In the genomic region with DNA sequence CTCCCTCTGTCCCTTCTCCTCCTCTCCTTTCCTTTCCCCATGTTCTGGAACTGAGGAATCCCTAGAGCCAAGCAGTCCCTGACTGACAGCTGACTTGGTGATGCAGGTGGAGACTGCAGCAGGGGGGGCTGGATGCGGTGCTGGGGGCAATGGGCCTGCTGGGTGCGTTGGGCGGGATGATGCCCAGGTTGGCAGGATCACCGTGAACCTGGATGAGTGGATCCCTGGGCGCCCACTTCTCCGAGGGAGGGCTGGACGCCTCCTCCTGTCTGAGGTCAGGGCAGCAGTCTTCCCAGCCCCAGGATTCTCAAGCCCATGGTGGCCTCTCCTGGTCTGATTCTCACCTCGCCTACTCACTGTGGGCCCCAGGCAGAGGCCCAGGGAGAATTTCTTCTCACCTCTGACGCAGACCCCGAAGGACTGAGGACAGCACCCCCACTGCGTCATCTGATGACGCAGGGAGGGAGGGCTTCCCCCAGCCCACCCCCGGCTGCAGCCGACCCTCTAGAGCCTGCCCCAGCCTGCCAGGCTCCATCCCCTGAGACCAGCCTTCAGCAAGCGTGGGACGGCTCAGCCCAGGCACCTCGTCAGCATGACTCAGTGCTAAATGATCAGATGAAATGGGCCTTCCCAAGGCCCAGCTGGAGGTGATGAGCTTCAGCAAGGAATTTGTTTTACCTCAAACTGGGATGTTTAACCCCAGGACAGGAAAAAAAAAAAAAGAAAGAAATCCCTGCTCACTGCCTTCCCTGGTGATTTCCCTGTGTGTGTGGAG, we compare ENCODE assay signal across 11 cellular contexts.
DNase-seq lines count a peak whose midpoint lies in the region; ATAC-seq, FAIRE-seq and TF ChIP-seq lines count a peak whose summit lies in the region.
"Had no signal": no experiment of that assay in that cellular context is flagged by ENCODE, and none has a peak within 500 bp of the region (broad histone marks: within the 10 kb centered on the region; RNA-seq: fewer than 3 reads in every experiment).

No MANE protein-coding gene starts in this region.

- H3K9ac ChIP-seq in GM12878 (ENCODE audit: control insufficient read depth, insufficient read depth, low read length) (no peak overlapping the region), mesenchymal stem cell (ENCODE audit: low read length) (peak overlapping the region; percentile 20)

- RAD21 ChIA-PET in GM12878 (lab: Charles Lee; ENCODE audit: unreplicated experiment), result interaction anchor here (0.6 to 3.1 kb wide), 6 partner anchors 50 to 249 kb away, joined by 3 to 9 read pairs (median 6); partner anchors contain the start of gene TNRC6C

- ATAC-seq in GM12878 (no peak), HG03460 (IDR thresholded peaks at IDR 0.05; ENCODE audit: unreplicated experiment) (no peak), GM18519 (IDR thresholded peaks at IDR 0.05; ENCODE audit: low FRiP score, unreplicated experiment) (no peak)

- H3K27ac ChIP-seq in GM12878 (ENCODE audit: control insufficient read depth, insufficient read depth) (no peak overlapping the region), mesenchymal stem cell (ENCODE audit: low read length, poor library complexity, severe bottlenecking) (no peak overlapping the region)
- H3K27ac ChIP-seq: upper lobe of left lung had no signal

- no peak overlapping the region for H2BK15ac ChIP-seq in mesenchymal stem cell (ENCODE audit: low read depth, poor library complexity, severe bottlenecking)

- intact Hi-C loops in GM12878 (cut with micrococcal nuclease; ENCODE audit: unreplicated experiment), result no loop called here

- H2AFZ ChIP-seq in GM12878 (ENCODE audit: control insufficient read depth, low read depth, low read length) (no peak overlapping the region), mesenchymal stem cell (ENCODE audit: low read depth, low read length) (no peak overlapping the region)

- H2BK120ac ChIP-seq in mesenchymal stem cell (ENCODE audit: low read depth, low read length), result no peak overlapping the region

- no peak for FAIRE-seq in GM12878 (lab: Jason Lieb, UNC)

- no peak overlapping the region for H2AK5ac ChIP-seq in mesenchymal stem cell (ENCODE audit: low read length, severe bottlenecking)

- H3K4me1 ChIP-seq in GM12878 (ENCODE audit: control insufficient read depth, insufficient read depth, low read length), result no peaks in the 10 kb centered on the region
- peaks cover 15% of the 10 kb centered on the region for H3K4me1 ChIP-seq in mesenchymal stem cell (ENCODE audit: control insufficient read depth, insufficient read depth, low read depth, low read length)

- no peak overlapping the region for H3K4ac ChIP-seq in mesenchymal stem cell (ENCODE audit: low read depth in 1 of 2, low read length in 2 of 2)

- H3K4me2 ChIP-seq in GM12878 (ENCODE audit: control insufficient read depth, insufficient read depth) (no peak overlapping the region), mesenchymal stem cell (ENCODE audit: low read length, poor library complexity, severe bottlenecking) (no peak overlapping the region)

- H4K20me1 ChIP-seq in GM12878 (ENCODE audit: control insufficient read depth, insufficient read depth), result 0 out of 2 replicates have a peak, but pooled peaks cover 4% of the 10 kb centered on the region

- TF ChIP-seq CTCF in AG10803 (conservative IDR thresholded peaks at IDR 0.05; ENCODE audit: low read length) (no peak), GM12878 (IDR thresholded peaks at IDR 0.05 in 2 of 3, conservative IDR thresholded peaks at IDR 0.05 in 1 of 3; ENCODE audit: control insufficient read depth in 2 of 3, extremely low read depth in 1 of 3, insufficient read depth in 1 of 3, low read depth in 3 of 3, low read length in 3 of 3) (no peak; a peak in 1 of 6 replicates)

- BruUV-seq in GM12878 (replicated peaks; lab: Mats Ljungman, UMichigan), result no TSS peak

- H3K79me2 ChIP-seq in GM12878 (ENCODE audit: control insufficient read depth, insufficient read depth, low read length), result no peaks in the 10 kb centered on the region

- no peak overlapping the region for H4K8ac ChIP-seq in mesenchymal stem cell (ENCODE audit: low read length)

- no peak overlapping the region for H2BK5ac ChIP-seq in mesenchymal stem cell (ENCODE audit: low read depth, low read length, poor library complexity, severe bottlenecking)

- H3K36me3 ChIP-seq in GM12878 (ENCODE audit: control insufficient read depth in 2 of 2, insufficient read depth in 2 of 2, low read length in 1 of 2) (no peaks in the 10 kb centered on the region), mesenchymal stem cell (ENCODE audit: control insufficient read depth in 1 of 2, insufficient read depth in 2 of 2, low read depth in 1 of 2, low read length in 2 of 2) (no peaks in the 10 kb centered on the region), H7 (replicated peaks; ENCODE audit: control insufficient read depth, insufficient read depth, low read length) (no peaks in the 10 kb centered on the region)
- H3K36me3 ChIP-seq: upper lobe of left lung had no signal

- POLR2A ChIA-PET in GM12878 (lab: Charles Lee), result interaction anchor here (0.6 kb wide), 1 partner anchor 67 kb away, joined by 3 read pairs; no protein-coding TSS in a partner anchor

- H3K4me3 ChIP-seq in AG10803 (ENCODE audit: low read length), result no peak overlapping the region
- H3K4me3 ChIP-seq in GM12878, result no peak overlapping the region
- H3K4me3 ChIP-seq in mesenchymal stem cell (ENCODE audit: insufficient read depth in 1 of 2, low read depth in 1 of 2, low read length in 2 of 2), result no peak overlapping the region
- no peak overlapping the region for H3K4me3 ChIP-seq in H7 (ENCODE audit: insufficient read depth, low read depth, low read length)
- H3K4me3 ChIP-seq: upper lobe of left lung had no signal

- SMC1A ChIA-PET in GM12878 (lab: Charles Lee; ENCODE audit: uncharacterized antibody, unreplicated experiment), result interaction anchor here (3.8 kb wide), 1 partner anchor 243 kb away, joined by 25 read pairs; no protein-coding TSS in a partner anchor

- H3K27me3 ChIP-seq in GM12878 (replicated peaks in 1 of 2; ENCODE audit: control insufficient read depth in 2 of 2, insufficient read depth in 2 of 2, low read length in 1 of 2) (no peaks in the 10 kb centered on the region; a peak in 1 of 4 replicates), mesenchymal stem cell (ENCODE audit: control insufficient read depth in 1 of 2, insufficient read depth in 1 of 2, low read length in 2 of 2) (peaks cover 26 to 52% of the 10 kb centered on the region in 2 experiments), H7 (ENCODE audit: control insufficient read depth, insufficient read depth, low read length) (peaks cover 2% of the 10 kb centered on the region; the same call in 1 of the 2 replicates)
- H3K27me3 ChIP-seq: upper lobe of left lung had no signal

- H4K91ac ChIP-seq in mesenchymal stem cell (ENCODE audit: low read length), result no peak overlapping the region

- no peaks in the 10 kb centered on the region for H3K9me3 ChIP-seq in GM12878 (replicated peaks; ENCODE audit: control insufficient read depth, insufficient read depth, low read length)
- no peaks in the 10 kb centered on the region for H3K9me3 ChIP-seq in mesenchymal stem cell (ENCODE audit: control insufficient read depth, low read length)
- H3K9me3 ChIP-seq: upper lobe of left lung had no signal

- no peak overlapping the region for H2BK12ac ChIP-seq in mesenchymal stem cell (ENCODE audit: low read length in 2 of 2)

- TF ChIP-seq RAD21 in GM12878 (IDR thresholded peaks at IDR 0.05; ENCODE audit: insufficient read depth, low read depth, low read length), result no peak

- no peak overlapping the region for H3K23ac ChIP-seq in mesenchymal stem cell (ENCODE audit: low read length in 2 of 2)

- WGBS in GM12878 (ENCODE audit: insufficient coverage, insufficient replicate concordance, low lambda C conversion rate, missing lambda C conversion rate), result 16% methylated on average over 16 of the region's 17 CpGs
- 56% methylated on average over 17 of the region's 17 CpGs for WGBS in mesenchymal stem cell

- DNase-seq in AG10803 (ENCODE audit: low read depth), result peak; percentile 65
- DNase-seq in HK-2 (ENCODE audit: unreplicated experiment), result peak; percentile 30
- DNase-seq in GM12878 (ENCODE audit: low read depth, low spot score), result no peak
- peak; percentile 58 for DNase-seq in mesenchymal stem cell
- DNase-seq in UCSD-AML1 (lab: John Stamatoyannopoulos, UW; ENCODE audit: unreplicated experiment), result no peak
- no peak for DNase-seq in H7
- DNase-seq: activated gamma-delta T cell treated with Interleukin-2 at 50 U/mL for 16 hours, NCI-H1048, upper lobe of left lung had no signal

- H3K14ac ChIP-seq in mesenchymal stem cell (ENCODE audit: low read length in 2 of 2), result peak overlapping the region in 1 of 2 experiments; percentile 18

- CTCF ChIA-PET in GM12878 (lab: Yijun Ruan, JAX), result interaction anchor here (0.9 to 7.1 kb wide), 2 partner anchors 243 to 248 kb away, joined by 3 to 111 read pairs; no protein-coding TSS in a partner anchor

- no peaks in the 10 kb centered on the region for H3K79me1 ChIP-seq in mesenchymal stem cell (replicated peaks; ENCODE audit: low read length, poor library complexity, severe bottlenecking)

- no peak for TF ChIP-seq EP300 in GM12878 (IDR thresholded peaks at IDR 0.05; ENCODE audit: borderline replicate concordance in 1 of 2, control insufficient read depth in 1 of 2, low read depth in 2 of 2, low read length in 2 of 2)

- H3K18ac ChIP-seq in mesenchymal stem cell (ENCODE audit: low read depth in 1 of 2, low read length in 2 of 2), result no peak overlapping the region

- TF ChIP-seq POLR2A in GM12878 (IDR thresholded peaks at IDR 0.05; ENCODE audit: low read depth, low read length), result no peak

- in situ Hi-C loops in GM12878 (cut with MboI), result loop anchor here (5.0 kb wide), 1 partner anchor 247 kb away; no protein-coding TSS in a partner anchor

TF ChIP-seq in GM12878, 131 proteins besides CTCF, POLR2A, EP300 and RAD21 (continues in another document):
- no peak for TF ChIP-seq PML (IDR thresholded peaks at IDR 0.05; ENCODE audit: low read length)
- TF ChIP-seq SREBF2 (IDR thresholded peaks at IDR 0.05; ENCODE audit: low read length), result no peak
- TF ChIP-seq TBL1XR1 (IDR thresholded peaks at IDR 0.05; ENCODE audit: low read depth, low read length), result no peak

Comparison
In these comparisons a context has a peak if more than half of its experiments do, and no peak if none do; other contexts are left out.
1. DNase-seq: peak in AG10803 (single experiment), HK-2 (single experiment) and mesenchymal stem cell (single experiment); none in GM12878 (single experiment), UCSD-AML1 (single experiment) and H7 (single experiment).